ENCODE assay signal across 14 cellular contexts in genomic region chr5:124572973-124573372, GRCh38.
"Had no signal": no experiment of that assay in that cellular context is flagged by ENCODE, and none has a peak within 500 bp of the region (broad histone marks: within the 10 kb centered on the region; RNA-seq: fewer than 3 reads in every experiment).

No MANE protein-coding gene starts in this region.

- H3K27me3 ChIP-seq: breast epithelium, foreskin keratinocyte, neutrophil, right lobe of liver, thyroid gland had no signal

- ATAC-seq: activated T-cell treated with anti-CD3 and anti-CD28 coated beads, Interleukin-2, amount 50 U/mL, for 72 hours; foreskin keratinocyte; stimulated activated effector memory CD8-positive, alpha-beta T cell treated with anti-CD3 and anti-CD28 coated beads, Interleukin-12 subunit alpha, Interleukin-12 subunit beta, amount 100 ng/mL, for 72 hours had no signal

- H3K9me3 Mint-ChIP-seq: activated CD4-positive, alpha-beta memory T cell treated with anti-CD3 and anti-CD28 coated beads for 36 hours; activated T-cell treated with anti-CD3 and anti-CD28 coated beads, Interleukin-2, amount 50 U/mL, for 72 hours; mesothelial cell of epicardium; T-helper 2 cell treated with Interferon-gamma antibody and Interleukin-4, amounts not matched to agents 5 μg/mL and 100 μg/mL, for 36 hours had no signal

- H3K4me3 Mint-ChIP-seq: activated CD4-positive, alpha-beta memory T cell treated with anti-CD3 and anti-CD28 coated beads for 36 hours; activated naive CD8-positive, alpha-beta T cell treated with anti-CD3 and anti-CD28 coated beads, Interleukin-2, amount 10 ng/mL, durations not matched to agents 7 days and 5 days; activated T-cell treated with anti-CD3 and anti-CD28 coated beads, Interleukin-2, amount 50 U/mL, for 72 hours; mesothelial cell of epicardium; stimulated activated effector memory CD8-positive, alpha-beta T cell treated with anti-CD3 and anti-CD28 coated beads, Interleukin-12 subunit alpha, Interleukin-12 subunit beta, amount 100 ng/mL, for 72 hours; T-helper 2 cell treated with Interferon-gamma antibody and Interleukin-4, amounts not matched to agents 5 μg/mL and 100 μg/mL, for 36 hours had no signal

- H3K27ac Mint-ChIP-seq: activated CD4-positive, alpha-beta memory T cell treated with anti-CD3 and anti-CD28 coated beads for 36 hours; activated naive CD8-positive, alpha-beta T cell treated with anti-CD3 and anti-CD28 coated beads, Interleukin-2, amount 10 ng/mL, durations not matched to agents 7 days and 5 days; activated T-cell treated with anti-CD3 and anti-CD28 coated beads, Interleukin-2, amount 50 U/mL, for 72 hours; mesothelial cell of epicardium; stimulated activated effector memory CD8-positive, alpha-beta T cell treated with anti-CD3 and anti-CD28 coated beads, Interleukin-12 subunit alpha, Interleukin-12 subunit beta, amount 100 ng/mL, for 72 hours; T-helper 2 cell treated with Interferon-gamma antibody and Interleukin-4, amounts not matched to agents 5 μg/mL and 100 μg/mL, for 36 hours had no signal

- H3K4me1 ChIP-seq: foreskin keratinocyte, right lobe of liver had no signal

- H3K9me3 ChIP-seq: breast epithelium, neutrophil, right lobe of liver, thyroid gland had no signal

- H3K36me3 Mint-ChIP-seq: activated CD4-positive, alpha-beta memory T cell treated with anti-CD3 and anti-CD28 coated beads for 36 hours; activated naive CD8-positive, alpha-beta T cell treated with anti-CD3 and anti-CD28 coated beads, Interleukin-2, amount 10 ng/mL, durations not matched to agents 7 days and 5 days; mesothelial cell of epicardium; stimulated activated effector memory CD8-positive, alpha-beta T cell treated with anti-CD3 and anti-CD28 coated beads, Interleukin-12 subunit alpha, Interleukin-12 subunit beta, amount 100 ng/mL, for 72 hours had no signal

- H3K4me3 ChIP-seq: right lobe of liver, thyroid gland had no signal

- H3K36me3 ChIP-seq: breast epithelium, neutrophil, right lobe of liver, thyroid gland had no signal

- H3K4me1 Mint-ChIP-seq: stimulated activated effector memory CD8-positive, alpha-beta T cell treated with anti-CD3 and anti-CD28 coated beads, Interleukin-12 subunit alpha, Interleukin-12 subunit beta, amount 100 ng/mL, for 72 hours had no signal

- H3K27me3 Mint-ChIP-seq: activated CD4-positive, alpha-beta memory T cell treated with anti-CD3 and anti-CD28 coated beads for 36 hours had no signal

- DNase-seq: activated CD4-positive, alpha-beta memory T cell treated with anti-CD3 and anti-CD28 coated beads for 36 hours; activated naive CD8-positive, alpha-beta T cell treated with anti-CD3 and anti-CD28 coated beads, Interleukin-2, amount 10 ng/mL, durations not matched to agents 7 days and 5 days; activated T-cell treated with anti-CD3 and anti-CD28 coated beads, Interleukin-2, amount 50 U/mL, for 72 hours; aorta; foreskin keratinocyte; head of caudate nucleus; right lobe of liver; SW 1271 had no signal

- H3K27ac ChIP-seq: breast epithelium, foreskin keratinocyte, neutrophil, right lobe of liver had no signal
